1 cellular context compared by ENCODE assay signal in genomic region chr10:68121020-68121743, GRCh38.
TF ChIP-seq lines count a peak whose summit lies in the region.

No MANE protein-coding gene starts in this region.

TF ChIP-seq in H1, 55 proteins besides CTCF, POLR2A, EP300 and RAD21:
- no peak for TF ChIP-seq RXRA (IDR thresholded peaks at IDR 0.05; ENCODE audit: insufficient read depth, low read depth, low read length)
- TF ChIP-seq CHD7 (IDR thresholded peaks at IDR 0.05; ENCODE audit: insufficient replicate concordance, low read length), result no peak
- no peak for TF ChIP-seq SIN3A (conservative IDR thresholded peaks at IDR 0.05 in 1 of 2, IDR thresholded peaks at IDR 0.05 in 1 of 2; ENCODE audit: low read depth in 1 of 2, low read length in 2 of 2)
- TF ChIP-seq CTBP2 (IDR thresholded peaks at IDR 0.05; ENCODE audit: borderline replicate concordance, insufficient read depth, insufficient read length, low read length), result no peak
- no peak for TF ChIP-seq CEBPB (IDR thresholded peaks at IDR 0.05; ENCODE audit: low read depth, low read length)
